Comparison of ENCODE assay signal across 1 cellular context in genomic region chr1:207397525-207397926, GRCh38.
TF ChIP-seq lines count a peak whose summit lies in the region.

No MANE protein-coding gene starts in this region.

TF ChIP-seq in SK-N-SH treated with all-trans-retinoic acid at 6 μM for 48 hours, 23 proteins besides CTCF, POLR2A, EP300 and RAD21 (continued from another document):
- TF ChIP-seq BACH2 (CRISPR knock-in tag; IDR thresholded peaks at IDR 0.05; ENCODE audit: borderline replicate concordance) (no peak), SNAI2 (CRISPR knock-in tag; IDR thresholded peaks at IDR 0.05) (no peak), CSRNP3 (CRISPR knock-in tag; IDR thresholded peaks at IDR 0.05) (no peak), CSDC2 (CRISPR knock-in tag; IDR thresholded peaks at IDR 0.05) (no peak)
- TF ChIP-seq, protein P1, sequence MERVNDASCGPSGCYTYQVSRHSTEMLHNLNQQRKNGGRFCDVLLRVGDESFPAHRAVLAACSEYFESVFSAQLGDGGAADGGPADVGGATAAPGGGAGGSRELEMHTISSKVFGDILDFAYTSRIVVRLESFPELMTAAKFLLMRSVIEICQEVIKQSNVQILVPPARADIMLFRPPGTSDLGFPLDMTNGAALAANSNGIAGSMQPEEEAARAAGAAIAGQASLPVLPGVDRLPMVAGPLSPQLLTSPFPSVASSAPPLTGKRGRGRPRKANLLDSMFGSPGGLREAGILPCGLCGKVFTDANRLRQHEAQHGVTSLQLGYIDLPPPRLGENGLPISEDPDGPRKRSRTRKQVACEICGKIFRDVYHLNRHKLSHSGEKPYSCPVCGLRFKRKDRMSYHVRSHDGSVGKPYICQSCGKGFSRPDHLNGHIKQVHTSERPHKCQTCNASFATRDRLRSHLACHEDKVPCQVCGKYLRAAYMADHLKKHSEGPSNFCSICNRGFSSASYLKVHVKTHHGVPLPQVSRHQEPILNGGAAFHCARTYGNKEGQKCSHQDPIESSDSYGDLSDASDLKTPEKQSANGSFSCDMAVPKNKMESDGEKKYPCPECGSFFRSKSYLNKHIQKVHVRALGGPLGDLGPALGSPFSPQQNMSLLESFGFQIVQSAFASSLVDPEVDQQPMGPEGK (CRISPR knock-in tag; IDR thresholded peaks at IDR 0.05; ENCODE audit: borderline replicate concordance) = no peak
